In the genomic region with DNA sequence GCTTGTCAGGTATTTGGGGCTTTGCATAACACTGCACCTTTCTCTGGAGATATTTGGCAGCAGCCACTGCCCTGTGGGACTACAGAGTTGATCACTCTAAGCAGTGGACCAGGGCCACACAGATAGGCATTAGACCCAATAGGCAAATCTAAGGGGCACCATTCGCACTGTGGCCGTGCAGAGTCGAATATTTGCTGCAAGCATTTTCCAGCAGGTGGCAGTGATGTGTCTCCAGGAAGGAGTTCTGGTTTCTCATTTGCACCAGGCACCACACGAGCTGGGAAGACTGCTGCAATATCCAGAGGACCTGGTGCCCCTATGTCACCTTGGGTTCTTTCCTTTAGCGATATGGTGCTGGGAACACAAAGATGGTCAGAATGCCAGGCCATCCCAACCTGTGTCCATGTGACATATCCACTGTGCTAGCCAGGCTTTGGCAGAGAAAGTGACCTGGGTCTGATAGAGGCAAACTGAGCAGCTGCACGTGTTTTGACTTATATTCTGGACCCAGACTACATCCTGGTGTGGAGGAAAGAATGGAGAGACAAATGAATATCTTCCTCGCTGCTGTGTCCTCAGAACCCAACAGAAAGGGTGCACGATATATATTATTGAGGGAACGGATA, we compare ENCODE assay signal across 1 cellular context.
TF ChIP-seq lines count a peak whose summit lies in the region.

No MANE protein-coding gene starts in this region.

TF ChIP-seq in HEK293, 187 proteins besides CTCF, POLR2A, EP300 and RAD21 (continued from another document):
- TF ChIP-seq, protein P1, sequence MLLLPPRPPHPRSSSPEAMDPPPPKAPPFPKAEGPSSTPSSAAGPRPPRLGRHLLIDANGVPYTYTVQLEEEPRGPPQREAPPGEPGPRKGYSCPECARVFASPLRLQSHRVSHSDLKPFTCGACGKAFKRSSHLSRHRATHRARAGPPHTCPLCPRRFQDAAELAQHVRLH (tag by site-specific recombination; IDR thresholded peaks at IDR 0.05), result no peak
